12 cellular contexts compared by ENCODE assay signal in the genomic region with DNA sequence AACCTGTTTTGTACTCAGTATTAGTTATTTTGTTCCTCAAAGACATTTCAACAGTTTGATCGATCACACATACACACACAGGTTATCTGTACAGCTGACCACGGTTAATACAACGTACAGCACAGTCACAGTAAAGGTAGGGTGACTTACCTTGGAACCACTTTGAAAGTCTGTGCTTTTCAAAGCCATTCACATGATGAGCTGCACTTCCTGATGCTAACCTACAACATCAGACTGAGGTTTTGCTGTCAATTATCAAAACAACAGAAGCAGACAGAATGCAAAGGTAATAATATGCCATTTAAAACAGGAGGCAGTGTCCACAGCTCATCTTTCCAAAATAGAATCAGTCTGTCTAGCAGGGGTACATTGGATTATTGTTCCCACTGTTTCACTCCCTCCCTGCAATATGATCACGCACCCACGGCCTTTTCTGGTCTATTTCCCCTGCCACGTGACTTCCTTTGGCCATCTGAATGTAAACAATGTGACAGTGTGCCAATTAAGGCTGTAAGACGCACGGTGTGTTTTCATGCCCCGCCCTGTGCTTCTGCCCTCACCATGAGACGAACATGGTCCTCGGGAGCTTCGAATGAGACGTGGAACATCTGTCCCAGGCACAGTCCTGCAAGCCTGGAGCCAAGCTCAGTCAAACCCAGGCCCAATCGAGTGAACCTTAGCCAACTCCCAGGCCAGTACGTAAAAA.
DNase-seq lines count a peak whose midpoint lies in the region; ATAC-seq and TF ChIP-seq lines count a peak whose summit lies in the region.
"Had no signal": no experiment of that assay in that cellular context is flagged by ENCODE, and none has a peak within 500 bp of the region (broad histone marks: within the 10 kb centered on the region; RNA-seq: fewer than 3 reads in every experiment).

No MANE protein-coding gene starts in this region.

- H3K9me3 Mint-ChIP-seq in stimulated activated naive CD8-positive, alpha-beta T cell treated with anti-CD3 and anti-CD28 coated beads, Interleukin-15, amount 100 ng/mL, for 72 hours: no peaks in the 10 kb centered on the region
- H3K9me3 Mint-ChIP-seq in Caco-2 (ENCODE audit: unreplicated experiment): no peaks in the 10 kb centered on the region

- no peaks in the 10 kb centered on the region for H3K36me3 Mint-ChIP-seq in Caco-2 (ENCODE audit: insufficient read depth, unreplicated experiment)
- H3K36me3 Mint-ChIP-seq: activated naive CD8-positive, alpha-beta T cell had no signal

- H3K9me3 ChIP-seq in Caco-2: no peaks in the 10 kb centered on the region

- H3K4me1 ChIP-seq in Caco-2: no peaks in the 10 kb centered on the region

- no peaks in the 10 kb centered on the region for H3K27me3 Mint-ChIP-seq in stimulated activated naive CD8-positive, alpha-beta T cell treated with anti-CD3 and anti-CD28 coated beads, Interleukin-15, amount 100 ng/mL, for 72 hours
- peaks cover 11% of the 10 kb centered on the region for H3K27me3 Mint-ChIP-seq in Caco-2 (ENCODE audit: insufficient read depth, unreplicated experiment)
- H3K27me3 Mint-ChIP-seq: activated naive CD8-positive, alpha-beta T cell had no signal

- no peak for ATAC-seq in stimulated activated naive CD8-positive, alpha-beta T cell treated with anti-CD3 and anti-CD28 coated beads, Interleukin-15, amount 100 ng/mL, for 72 hours
- ATAC-seq in stimulated activated naive CD8-positive, alpha-beta T cell treated with anti-CD3 and anti-CD28 coated beads, Interleukin-15, Interleukin-2, amounts not matched to agents 100 U/mL and 50 U/mL, for 24 hours: no peak

- in situ Hi-C loops in SK-MEL-5 (cut with HindIII; ENCODE audit: low pct_unique_long_range_greater_than_20kb, low sequenced_read_pairs): no loop called here

- H3K4me3 ChIP-seq in Caco-2 (ENCODE audit: low read depth, low read length): no peak overlapping the region

- H3K27ac Mint-ChIP-seq in stimulated activated naive CD8-positive, alpha-beta T cell treated with anti-CD3 and anti-CD28 coated beads, Interleukin-15, amount 100 ng/mL, for 72 hours: peak overlapping the region; percentile 19 to 24
- no peak overlapping the region for H3K27ac Mint-ChIP-seq in Caco-2 (ENCODE audit: unreplicated experiment)
- H3K27ac Mint-ChIP-seq: activated naive CD8-positive, alpha-beta T cell had no signal

- POLR2A ChIA-PET in Caco-2 (lab: Charles Lee): no interaction called here

- H3K4me1 Mint-ChIP-seq in stimulated activated naive CD8-positive, alpha-beta T cell treated with anti-CD3 and anti-CD28 coated beads, Interleukin-15, amount 100 ng/mL, for 72 hours: peaks cover 6% of the 10 kb centered on the region
- H3K4me1 Mint-ChIP-seq in Caco-2 (ENCODE audit: low read depth, unreplicated experiment): no peaks in the 10 kb centered on the region

- no peaks in the 10 kb centered on the region for H3K27me3 ChIP-seq in Caco-2 (replicated peaks; ENCODE audit: control insufficient read depth, insufficient read depth, low read length)

- CTCF ChIA-PET in Caco-2 (lab: Charles Lee): no interaction called here

- intact Hi-C loops in Caco-2 (cut with micrococcal nuclease; ENCODE audit: unreplicated experiment): no loop called here

- no peak for TF ChIP-seq CTCF in Caco-2 (IDR thresholded peaks at IDR 0.05; ENCODE audit: insufficient read depth in 1 of 2, low read depth in 1 of 2, low read length in 1 of 2, severe bottlenecking in 1 of 2, unreplicated experiment in 1 of 2)

- DNase-seq in stimulated activated naive CD8-positive, alpha-beta T cell treated with anti-CD3 and anti-CD28 coated beads, Interleukin-15, amount 100 ng/mL, for 72 hours: no peak
- no peak for DNase-seq in stimulated activated naive CD8-positive, alpha-beta T cell treated with anti-CD3 and anti-CD28 coated beads, Interleukin-15, Interleukin-2, amounts not matched to agents 100 U/mL and 50 U/mL, for 24 hours
- peak; percentile 81 for DNase-seq in SK-MEL-5 (ENCODE audit: low read depth, low spot score)
- peak; percentile 78 for DNase-seq in foreskin melanocyte
- DNase-seq in kidney glomerular epithelial cell (lab: John Stamatoyannopoulos, UW): no peak
- no peak for DNase-seq in Caco-2
- no peak for DNase-seq in islet precursor cell
- no peak for DNase-seq in NCI-H2107 (lab: John Stamatoyannopoulos, UW)
- DNase-seq: DMS53; nucleus accumbens; stimulated activated naive CD4-positive, alpha-beta T cell treated with Interleukin-2 at 50 U/mL for 16 hours had no signal

- H3K36me3 ChIP-seq in Caco-2 (ENCODE audit: control insufficient read depth, insufficient read depth, low read length): no peaks in the 10 kb centered on the region

- no TSS peak for BruUV-seq in Caco-2 (replicated peaks; lab: Mats Ljungman, UMichigan)

- peak overlapping the region in 1 of 2 donors; percentile 14 for H3K4me3 Mint-ChIP-seq in stimulated activated naive CD8-positive, alpha-beta T cell treated with anti-CD3 and anti-CD28 coated beads, Interleukin-15, amount 100 ng/mL, for 72 hours
- no peak overlapping the region for H3K4me3 Mint-ChIP-seq in Caco-2 (ENCODE audit: unreplicated experiment)
- H3K4me3 Mint-ChIP-seq: activated naive CD8-positive, alpha-beta T cell had no signal

Comparison
In these comparisons a context has a peak if more than half of its experiments do, and no peak if none do; other contexts are left out.
1. DNase-seq: peak in SK-MEL-5 (single experiment) and foreskin melanocyte (single experiment); none in stimulated activated naive CD8-positive, alpha-beta T cell treated with anti-CD3 and anti-CD28 coated beads, Interleukin-15, amount 100 ng/mL, for 72 hours (0 of 2), stimulated activated naive CD8-positive, alpha-beta T cell treated with anti-CD3 and anti-CD28 coated beads, Interleukin-15, Interleukin-2, amounts not matched to agents 100 U/mL and 50 U/mL, for 24 hours (single experiment), kidney glomerular epithelial cell (single experiment), Caco-2 (0 of 2), islet precursor cell (single experiment) and NCI-H2107 (single experiment).